Comparison of ENCODE assay signal across 9 cellular contexts in genomic region chr19:35088514-35088913, GRCh38. TPM values are rescaled to one million over a fixed set of nuclear protein-coding genes. Genes with fewer than 3 reads are reported as not detected.
DNase-seq lines count a peak whose midpoint lies in the region; ATAC-seq, FAIRE-seq and TF ChIP-seq lines count a peak whose summit lies in the region.
"Had no signal": no experiment of that assay in that cellular context is flagged by ENCODE, and none has a peak within 500 bp of the region (broad histone marks: within the 10 kb centered on the region; RNA-seq: fewer than 3 reads in every experiment).

No MANE protein-coding gene starts in this region.

- WGBS in tibial nerve, 2 donors: 70 to 75% methylated on average over 4 of the region's 4 CpGs

- TF ChIP-seq POLR2A in tibial nerve (IDR thresholded peaks at IDR 0.05): no peak

- ATAC-seq in foreskin keratinocyte: peak; percentile 88
- no peak for ATAC-seq in stimulated activated naive CD8-positive, alpha-beta T cell treated with anti-CD3 and anti-CD28 coated beads, Interleukin-15, amount 100 ng/mL, for 72 hours

- peak overlapping the region; percentile 67 for H3K27ac Mint-ChIP-seq in HFFc6
- H3K27ac Mint-ChIP-seq in stimulated activated naive CD8-positive, alpha-beta T cell treated with anti-CD3 and anti-CD28 coated beads, Interleukin-15, amount 100 ng/mL, for 72 hours: no peak overlapping the region

- no peak overlapping the region for H3K4me3 Mint-ChIP-seq in HFFc6
- H3K4me3 Mint-ChIP-seq in stimulated activated naive CD8-positive, alpha-beta T cell treated with anti-CD3 and anti-CD28 coated beads, Interleukin-15, amount 100 ng/mL, for 72 hours: no peak overlapping the region

- peaks cover 25% of the 10 kb centered on the region for H3K4me1 Mint-ChIP-seq in HFFc6 (ENCODE audit: low read depth)
- peaks cover 5% of the 10 kb centered on the region for H3K4me1 Mint-ChIP-seq in stimulated activated naive CD8-positive, alpha-beta T cell treated with anti-CD3 and anti-CD28 coated beads, Interleukin-15, amount 100 ng/mL, for 72 hours

- no peaks in the 10 kb centered on the region for H3K27me3 ChIP-seq in foreskin keratinocyte
- peaks cover 0 to 8% of the 10 kb centered on the region in 2 donors for H3K27me3 ChIP-seq in tibial nerve

- H3K27me3 Mint-ChIP-seq in HFFc6 (ENCODE audit: insufficient read depth): no peaks in the 10 kb centered on the region
- H3K27me3 Mint-ChIP-seq in stimulated activated naive CD8-positive, alpha-beta T cell treated with anti-CD3 and anti-CD28 coated beads, Interleukin-15, amount 100 ng/mL, for 72 hours: no peaks in the 10 kb centered on the region

- TF ChIP-seq CTCF in HFFc6 (IDR thresholded peaks at IDR 0.05) (peak; percentile 22; the same call in 1 of the 2 replicates), foreskin keratinocyte (conservative IDR thresholded peaks at IDR 0.05) (peak; percentile 30), tibial nerve (IDR thresholded peaks at IDR 0.05) (no peak)

- no peaks in the 10 kb centered on the region for H3K9me3 ChIP-seq in tibial nerve

- H3K36me3 ChIP-seq in tibial nerve: no peaks in the 10 kb centered on the region

- H3K4me1 ChIP-seq in foreskin keratinocyte: peaks cover 4% of the 10 kb centered on the region
- H3K4me1 ChIP-seq in tibial nerve: peaks cover 0 to 21% (median 7%) of the 10 kb centered on the region in 4 donors

- H3K9me3 Mint-ChIP-seq in HFFc6: no peaks in the 10 kb centered on the region
- H3K9me3 Mint-ChIP-seq in stimulated activated naive CD8-positive, alpha-beta T cell treated with anti-CD3 and anti-CD28 coated beads, Interleukin-15, amount 100 ng/mL, for 72 hours: no peaks in the 10 kb centered on the region

- DNase-seq in HFFc6 (peak; percentile 87), SW480 (ENCODE audit: low spot score) (peak; percentile 84), foreskin keratinocyte (peak; percentile 66 to 81), urothelium cell line (ENCODE audit: low spot score) (peak; percentile 90), tibial nerve (ENCODE audit: low spot score in 2 of 2) (no peak)
- no peak for DNase-seq in activated CD4-positive, alpha-beta T cell treated with anti-CD3 and anti-CD28 coated beads, Interleukin-2, amount 50 U/mL, for 4 hours
- DNase-seq in stimulated activated naive CD8-positive, alpha-beta T cell treated with anti-CD3 and anti-CD28 coated beads, Interleukin-15, amount 100 ng/mL, for 72 hours: no peak

- no peak overlapping the region for H3K4me3 ChIP-seq in tibial nerve
- H3K4me3 ChIP-seq: coronary artery had no signal

- TF ChIP-seq EP300 in tibial nerve (IDR thresholded peaks at IDR 0.05): no peak

- H3K36me3 Mint-ChIP-seq in HFFc6 (ENCODE audit: low read depth): no peaks in the 10 kb centered on the region

- no peak overlapping the region for H3K27ac ChIP-seq in foreskin keratinocyte
- H3K27ac ChIP-seq in tibial nerve: no peak overlapping the region
- H3K27ac ChIP-seq: coronary artery had no signal

- peak; percentile 98 for FAIRE-seq in urothelium cell line (lab: Jason Lieb, UNC)

RNA-seq across cellular contexts. Expression of gene FXYD3, which starts 27.1 kb away (rescaled TPM):
- total RNA-seq in HFFc6 (2021; fragmentation: NEBNext Ultra II Directional; extraction: Animal tissue kit (Norgen Biotek cat#: 25700)): not detected
- 243 and 312 TPM in 2 replicates for total RNA-seq in foreskin keratinocyte
- 420 and 522 TPM in 2 replicates for polyA plus RNA-seq in foreskin keratinocyte
- total RNA-seq in tibial nerve: 10 to 100 TPM; 10.8 to 33.9 (median 16.6) TPM
- total RNA-seq: pulmonary artery endothelial cell had no signal

RNA-seq across cellular contexts. Expression of gene LGI4, which starts 46.3 kb away (rescaled TPM):
- total RNA-seq in HFFc6 (2021; fragmentation: NEBNext Ultra II Directional; extraction: Animal tissue kit (Norgen Biotek cat#: 25700)): under 1 TPM in 5 of 6 experiments, not detected in 1; 0.08 to 0.17 (median 0.10) TPM
- not detected in 2 replicates for total RNA-seq in foreskin keratinocyte
- 0.06 TPM in 1 of 2 replicates, not detected in the other for polyA plus RNA-seq in foreskin keratinocyte
- total RNA-seq in tibial nerve: 100 to 1,000 TPM; 207 to 323 (median 302) TPM
- total RNA-seq: pulmonary artery endothelial cell had no signal

RNA-seq across cellular contexts. Expression of gene HPN, which starts 47.0 kb away (rescaled TPM):
- not detected for total RNA-seq in HFFc6 (2021; fragmentation: NEBNext Ultra II Directional; extraction: Animal tissue kit (Norgen Biotek cat#: 25700))
- total RNA-seq in foreskin keratinocyte: not detected in 2 replicates
- not detected in 2 replicates for polyA plus RNA-seq in foreskin keratinocyte
- 1 to 10 TPM in 3 of 4 donors, not detected in 1; 1.3 to 3.5 (median 1.8) TPM for total RNA-seq in tibial nerve
- total RNA-seq: pulmonary artery endothelial cell had no signal

RNA-seq across cellular contexts. Expression of gene FXYD1, which starts 50.1 kb away (rescaled TPM):
- 1 to 10 TPM in 4 of 6 experiments, under 1 TPM in 1, not detected in 1; 0.92 to 2.7 (median 2.1) TPM for total RNA-seq in HFFc6 (2021; fragmentation: NEBNext Ultra II Directional; extraction: Animal tissue kit (Norgen Biotek cat#: 25700))
- total RNA-seq in foreskin keratinocyte (0.35 and 0.41 TPM in 2 replicates), tibial nerve (100 to 1,000 TPM in 1 of 4 donors, 10 to 100 TPM in 3; 72.9 to 193 (median 84.9) TPM)
- 0.67 and 0.81 TPM in 2 replicates for polyA plus RNA-seq in foreskin keratinocyte

RNA-seq across cellular contexts. Expression of gene FXYD7, which starts 54.5 kb away (rescaled TPM):
- total RNA-seq in HFFc6 (2021; fragmentation: NEBNext Ultra II Directional; extraction: Animal tissue kit (Norgen Biotek cat#: 25700)): under 1 TPM in 3 of 6 experiments, not detected in 3; 0.32 to 0.87 (median 0.68) TPM
- total RNA-seq in foreskin keratinocyte (0.18 TPM in 1 of 2 replicates, not detected in the other), tibial nerve (1 to 10 TPM in 3 of 4 donors, not detected in 1; 2.5 to 5.9 (median 5.7) TPM)
- polyA plus RNA-seq in foreskin keratinocyte: 0.16 and 0.25 TPM in 2 replicates
- total RNA-seq: pulmonary artery endothelial cell had no signal

Comparison
In these comparisons a context has a peak if more than half of its experiments do, and no peak if none do; other contexts are left out.
1. DNase-seq: peak in HFFc6 (single experiment), SW480 (single experiment), foreskin keratinocyte (2 of 2) and urothelium cell line (single experiment); none in tibial nerve (0 of 2), activated CD4-positive, alpha-beta T cell treated with anti-CD3 and anti-CD28 coated beads, Interleukin-2, amount 50 U/mL, for 4 hours (0 of 2) and stimulated activated naive CD8-positive, alpha-beta T cell treated with anti-CD3 and anti-CD28 coated beads, Interleukin-15, amount 100 ng/mL, for 72 hours (0 of 2).
2. CTCF ChIP-seq: peak in HFFc6 (single experiment) and foreskin keratinocyte (single experiment); none in tibial nerve (0 of 5).
3. RNA of gene FXYD3, which starts 27.1 kb away (total RNA-seq): 243 to 312 TPM in foreskin keratinocyte and 10.8 to 33.9 TPM in tibial nerve; not detected in HFFc6; every median in the first group is over 10 times any median in the second.
4. RNA of gene LGI4, which starts 46.3 kb away (total RNA-seq): 207 to 323 TPM in tibial nerve; 0.08 to 0.17 TPM in HFFc6 and not detected in foreskin keratinocyte; every median in the first group is over 100 times any median in the second.